In genomic region chr3:195897853-195898415, GRCh38 we compare ENCODE assay signal across 12 cellular contexts. TPM values are rescaled to one million over a fixed set of nuclear protein-coding genes. Genes with fewer than 3 reads are reported as not detected.
A peak's percentile ranks its signal among the peaks of the same experiment; 100 is the strongest.
DNase-seq lines count a peak whose midpoint lies in the region; FAIRE-seq and TF ChIP-seq lines count a peak whose summit lies in the region.
"Had no signal": no experiment of that assay in that cellular context is flagged by ENCODE, and none has a peak within 500 bp of the region (broad histone marks: within the 10 kb centered on the region; RNA-seq: fewer than 3 reads in every experiment).

No MANE protein-coding gene starts in this region.

- peaks cover 0 to 6% of the 10 kb centered on the region in 2 experiments; a peak in 1 of 4 replicates for H3K79me2 ChIP-seq in H1 (ENCODE audit: control insufficient read depth in 1 of 2, insufficient read depth in 2 of 2, low read length in 2 of 2)

- H3K36me3 Mint-ChIP-seq in activated CD4-positive, alpha-beta memory T cell treated with anti-CD3 and anti-CD28 coated beads, Interleukin-2, amount 10 ng/mL, durations not matched to agents 7 days and 5 days (ENCODE audit: low read depth), result peaks cover 6% of the 10 kb centered on the region
- H3K36me3 Mint-ChIP-seq in activated CD4-positive, alpha-beta memory T cell treated with anti-CD3 and anti-CD28 coated beads for 36 hours, result peaks cover 2% of the 10 kb centered on the region

- H3K27ac ChIP-seq in H1 (ENCODE audit: low read depth, low read length) (no peak overlapping the region), uterus (peak overlapping the region in 1 of 2 donors; percentile 94)

- H3K23ac ChIP-seq in H1 (ENCODE audit: insufficient read length), result no peak overlapping the region

- H3K27ac Mint-ChIP-seq in activated CD4-positive, alpha-beta memory T cell treated with anti-CD3 and anti-CD28 coated beads, Interleukin-2, amount 10 ng/mL, durations not matched to agents 7 days and 5 days, result peak overlapping the region; percentile 37
- no peak overlapping the region for H3K27ac Mint-ChIP-seq in activated CD4-positive, alpha-beta memory T cell treated with anti-CD3 and anti-CD28 coated beads for 36 hours

- no peak overlapping the region for H4K5ac ChIP-seq in H1 (ENCODE audit: insufficient read length, low read depth, low read length)

- H4K20me1 ChIP-seq in H1 (replicated peaks in 1 of 2; ENCODE audit: control insufficient read depth in 1 of 2, insufficient read depth in 2 of 2, low read length in 2 of 2), result peaks cover 4 to 18% of the 10 kb centered on the region in 2 experiments

- H3K9me3 ChIP-seq in H1 (ENCODE audit: insufficient read depth in 2 of 2, low read depth in 1 of 2, low read length in 1 of 2) (no peaks in the 10 kb centered on the region), uterus (no peaks in the 10 kb centered on the region)
- H3K9me3 ChIP-seq: adrenal gland, lower lobe of right lung had no signal

- peaks cover 66% of the 10 kb centered on the region for H3K4me1 Mint-ChIP-seq in activated CD4-positive, alpha-beta memory T cell treated with anti-CD3 and anti-CD28 coated beads, Interleukin-2, amount 10 ng/mL, durations not matched to agents 7 days and 5 days
- peaks cover 59% of the 10 kb centered on the region for H3K4me1 Mint-ChIP-seq in activated CD4-positive, alpha-beta memory T cell treated with anti-CD3 and anti-CD28 coated beads for 36 hours (ENCODE audit: low read depth)

- no peak overlapping the region for H3K9ac ChIP-seq in H1 (replicated peaks in 1 of 4; ENCODE audit: extremely low read depth in 1 of 4, low read depth in 3 of 4, low read length in 3 of 4)

- H4K91ac ChIP-seq in H1 (replicated peaks; ENCODE audit: insufficient read length, low read length), result no peak overlapping the region

- H3K9me3 Mint-ChIP-seq in activated CD4-positive, alpha-beta memory T cell treated with anti-CD3 and anti-CD28 coated beads, Interleukin-2, amount 10 ng/mL, durations not matched to agents 7 days and 5 days, result no peaks in the 10 kb centered on the region
- H3K9me3 Mint-ChIP-seq in activated CD4-positive, alpha-beta memory T cell treated with anti-CD3 and anti-CD28 coated beads for 36 hours, result no peaks in the 10 kb centered on the region

- no peak for FAIRE-seq in H1 (lab: Jason Lieb, UNC)

- H2BK15ac ChIP-seq in H1 (ENCODE audit: low read length), result no peak overlapping the region

- no peak overlapping the region for H2AFZ ChIP-seq in H1 (ENCODE audit: low read length)

- CTCF ChIA-PET in activated CD4-positive, alpha-beta memory T cell treated with anti-CD3 and anti-CD28 coated beads, Interleukin-2, amount 10 ng/mL, durations not matched to agents 7 days and 5 days (lab: Charles Lee), result interaction anchor here (0.8 to 1.5 kb wide), 2 partner anchors 9 to 18 kb away, joined by 3 read pairs; no protein-coding TSS in a partner anchor
- CTCF ChIA-PET in activated CD4-positive, alpha-beta memory T cell treated with anti-CD3 and anti-CD28 coated beads for 36 hours (lab: Charles Lee), result interaction anchor here (1.1 to 5.0 kb wide), 3 partner anchors 17 to 627 kb away, joined by 4 to 91 read pairs (median 81); partner anchors contain the start of gene XXYLT1
- CTCF ChIA-PET in H1 (lab: Charles Lee; ENCODE audit: partially characterized antibody), result interaction anchor here (0.5 to 23.1 kb wide), 9 partner anchors 9 to 1285 kb away, joined by 3 to 499 read pairs (median 3); partner anchors contain the start of gene TNK2

- TF ChIP-seq EP300 in H1 (IDR thresholded peaks at IDR 0.05; ENCODE audit: borderline replicate concordance in 1 of 2, low read depth in 2 of 2, low read length in 2 of 2), result no peak

- peak in 1 of 2 experiments; percentile 11; a peak in 2 of 4 replicates for TF ChIP-seq RAD21 in H1 (IDR thresholded peaks at IDR 0.05 in 1 of 2, conservative IDR thresholded peaks at IDR 0.05 in 1 of 2; ENCODE audit: low read depth in 2 of 2, low read length in 2 of 2)

- intact Hi-C loops in activated CD4-positive, alpha-beta memory T cell treated with anti-CD3 and anti-CD28 coated beads for 36 hours (cut with micrococcal nuclease), result loop anchor here (5.0 kb wide), 1 partner anchor 351 kb away; no protein-coding TSS in a partner anchor
- intact Hi-C loops in uterus (cut with DNase I; ENCODE audit: low total_unique reads), result no loop called here

- no peak overlapping the region for H2BK120ac ChIP-seq in H1 (replicated peaks; ENCODE audit: low read depth, low read length)

- H3K23me2 ChIP-seq in H1 (ENCODE audit: low read depth, low read length), result peaks cover 13% of the 10 kb centered on the region; the same call in 1 of the 2 replicates

- H2BK20ac ChIP-seq in H1 (ENCODE audit: low read length), result no peak overlapping the region

- H3K4ac ChIP-seq in H1 (replicated peaks; ENCODE audit: insufficient read length, low read depth, low read length), result no peak overlapping the region

- H3K36me3 ChIP-seq in H1 (ENCODE audit: control insufficient read depth in 2 of 4, insufficient read depth in 4 of 4, low read length in 3 of 4) (no peaks in the 10 kb centered on the region), uterus (no peaks in the 10 kb centered on the region)
- H3K36me3 ChIP-seq: adrenal gland, lower lobe of right lung had no signal

- TF ChIP-seq CTCF in H1 (IDR thresholded peaks at IDR 0.05; ENCODE audit: control extremely low read depth in 1 of 3, insufficient read depth in 1 of 3, low read depth in 1 of 3, low read length in 3 of 3), result peak in 1 of 3 experiments; percentile 45; a peak in 1 of 4 replicates
- peak; percentile 39 for TF ChIP-seq CTCF in retinal pigment epithelial cell (conservative IDR thresholded peaks at IDR 0.05; ENCODE audit: low read depth, low read length)
- TF ChIP-seq CTCF in uterus (IDR thresholded peaks at IDR 0.05), result no peak

- no peak overlapping the region for H3K14ac ChIP-seq in H1 (ENCODE audit: insufficient read length)

- no peak for DNase-seq in activated CD4-positive, alpha-beta memory T cell treated with anti-CD3 and anti-CD28 coated beads, Interleukin-2, amount 10 ng/mL, durations not matched to agents 7 days and 5 days
- no peak for DNase-seq in activated CD4-positive, alpha-beta memory T cell treated with anti-CD3 and anti-CD28 coated beads for 36 hours
- DNase-seq in NCI-H82 treated with DMSO at 0.1 percent for 48 hours (lab: John Stamatoyannopoulos, UW; ENCODE audit: unreplicated experiment), result peak; percentile 21
- DNase-seq in H1 (ENCODE audit: low read depth in 1 of 2, low spot score in 2 of 2), result no peak
- DNase-seq in retinal pigment epithelial cell (ENCODE audit: low read depth), result no peak
- no peak for DNase-seq in uterus
- DNase-seq in nucleus accumbens (lab: John Stamatoyannopoulos, UW), result no peak
- DNase-seq in OCI-M1 (lab: John Stamatoyannopoulos, UW), result no peak
- DNase-seq: lower lobe of right lung; NCI-H345; stimulated activated naive CD4-positive, alpha-beta T cell treated with Interleukin-2 at 50 U/mL for 16 hours had no signal

- POLR2A ChIA-PET in activated CD4-positive, alpha-beta memory T cell treated with anti-CD3 and anti-CD28 coated beads, Interleukin-2, amount 10 ng/mL, durations not matched to agents 7 days and 5 days (lab: Charles Lee), result interaction anchor here (4.7 to 6.1 kb wide), 2 partner anchors 9 to 16 kb away, joined by 24 to 180 read pairs; partner anchors contain the start of gene TNK2
- POLR2A ChIA-PET in activated CD4-positive, alpha-beta memory T cell treated with anti-CD3 and anti-CD28 coated beads for 36 hours (lab: Charles Lee), result interaction anchor here (1.2 to 4.3 kb wide), 2 partner anchors 10 kb away, joined by 4 to 51 read pairs; partner anchors contain the start of gene TNK2
- POLR2A ChIA-PET in H1 (lab: Charles Lee; ENCODE audit: partially characterized antibody), result interaction anchor here (1.3 kb wide), 1 partner anchor 10 kb away, joined by 5 read pairs; the partner anchor contains the start of gene TNK2

- no peak overlapping the region for H3K4me2 ChIP-seq in H1 (ENCODE audit: insufficient read depth in 1 of 2, low read depth in 2 of 2, low read length in 2 of 2)

- H3K4me3 Mint-ChIP-seq in activated CD4-positive, alpha-beta memory T cell treated with anti-CD3 and anti-CD28 coated beads, Interleukin-2, amount 10 ng/mL, durations not matched to agents 7 days and 5 days, result no peak overlapping the region
- no peak overlapping the region for H3K4me3 Mint-ChIP-seq in activated CD4-positive, alpha-beta memory T cell treated with anti-CD3 and anti-CD28 coated beads for 36 hours

- H3K27me3 ChIP-seq in H1 (replicated peaks in 1 of 4; ENCODE audit: control insufficient read depth in 3 of 4, extremely low read depth in 1 of 4, insufficient read depth in 3 of 4, low read length in 3 of 4) (no peaks in the 10 kb centered on the region), uterus (no peaks in the 10 kb centered on the region)
- H3K27me3 ChIP-seq: adrenal gland had no signal

- H2BK12ac ChIP-seq in H1 (ENCODE audit: low read depth, low read length), result no peak overlapping the region

- 75% methylated on average over 11 of the region's 11 CpGs; no CpG with 5 or more reads in 1 of the 2 experiments for WGBS in H1 (ENCODE audit: extremely low coverage in 1 of 2, insufficient coverage in 1 of 2, insufficient read length in 1 of 2, insufficient replicate concordance in 2 of 2, low coverage in 1 of 2, low lambda C conversion rate in 2 of 2, missing lambda C conversion rate in 1 of 2), 2 experiments

- H3K27me3 Mint-ChIP-seq in activated CD4-positive, alpha-beta memory T cell treated with anti-CD3 and anti-CD28 coated beads, Interleukin-2, amount 10 ng/mL, durations not matched to agents 7 days and 5 days, result no peaks in the 10 kb centered on the region
- H3K27me3 Mint-ChIP-seq in activated CD4-positive, alpha-beta memory T cell treated with anti-CD3 and anti-CD28 coated beads for 36 hours, result no peaks in the 10 kb centered on the region

- H3K18ac ChIP-seq in H1 (ENCODE audit: extremely low read depth, low read length), result no peak overlapping the region

- TF ChIP-seq POLR2A in H1 (IDR thresholded peaks at IDR 0.05; ENCODE audit: control extremely low read depth in 1 of 2, low read depth in 2 of 2, low read length in 2 of 2), result no peak
- no peak for TF ChIP-seq POLR2A in uterus (IDR thresholded peaks at IDR 0.05)

- H3K4me3 ChIP-seq in H1 (ENCODE audit: extremely low read depth in 1 of 4, insufficient read depth in 2 of 4, low read depth in 3 of 4, low read length in 4 of 4) (no peak overlapping the region), retinal pigment epithelial cell (ENCODE audit: low read length) (no peak overlapping the region), uterus (no peak overlapping the region)
- H3K4me3 ChIP-seq: adrenal gland, lower lobe of right lung had no signal

- no peak overlapping the region for H3K56ac ChIP-seq in H1 (replicated peaks; ENCODE audit: insufficient read length, low read depth, low read length)

- H2BK5ac ChIP-seq in H1 (ENCODE audit: low read depth, low read length), result no peak overlapping the region

- peaks cover 0 to 16% (median 10%) of the 10 kb centered on the region in 4 experiments; a peak in 6 of 7 replicates for H3K4me1 ChIP-seq in H1 (replicated peaks in 1 of 4; ENCODE audit: control insufficient read depth in 3 of 4, insufficient read depth in 4 of 4, low read length in 3 of 4)
- H3K4me1 ChIP-seq in uterus, result peaks cover 0 to 23% of the 10 kb centered on the region in 2 donors

- no peak overlapping the region for H2AK5ac ChIP-seq in H1 (ENCODE audit: low read depth, low read length)

- no peak overlapping the region; the same call in 1 of the 2 replicates for H4K8ac ChIP-seq in H1 (ENCODE audit: extremely low read depth, insufficient read depth, low read length)

- peaks cover 14% of the 10 kb centered on the region for H3K79me1 ChIP-seq in H1 (ENCODE audit: low read depth, low read length)

RNA-seq across cellular contexts. Expression of gene TNK2, which starts 10.4 kb away (rescaled TPM):
- total RNA-seq in activated CD4-positive, alpha-beta memory T cell treated with anti-CD3 and anti-CD28 coated beads, Interleukin-2, amount 10 ng/mL, durations not matched to agents 7 days and 5 days, result 100 to 1,000 TPM; 113 to 115 TPM
- 10 to 100 TPM; 59.9 to 67.1 TPM for total RNA-seq in activated CD4-positive, alpha-beta memory T cell treated with anti-CD3 and anti-CD28 coated beads for 36 hours
- 33.9 and 38.6 TPM in 2 replicates for total RNA-seq in H1 (2021; fragmentation: NEBNext Ultra II Directional; extraction: Animal tissue kit (Norgen Biotek cat#: 25700))
- 10.4 and 18.2 TPM in 2 replicates for polyA plus RNA-seq in H1 (2011; rRNA removed)
- 15.6 TPM for polyA plus RNA-seq in H1 (2011; cell fraction: cytosol; rRNA removed)
- 105 TPM for polyA plus RNA-seq in H1 (2011; cell fraction: nucleus; rRNA removed)
- 24.4 to 39.8 TPM (median 29.1 TPM) in 4 replicates for polyA plus RNA-seq in H1 (2012, experiment 1 of 2)
- 11.0 TPM for polyA plus RNA-seq in H1 (2012, experiment 2 of 2)
- polyA plus RNA-seq in H1 (2013, experiment 1 of 2), result 20.0 TPM
- 17.6 TPM for polyA plus RNA-seq in H1 (2013, experiment 2 of 2)
- polyA minus RNA-seq in H1 (2011; rRNA and poly(A)+ RNA removed), result 10.8 and 11.1 TPM in 2 replicates
- polyA minus RNA-seq in H1 (2011; cell fraction: cytosol; rRNA and poly(A)+ RNA removed), result 12.0 TPM
- 19.7 TPM for polyA minus RNA-seq in H1 (2011; cell fraction: nucleus; rRNA and poly(A)+ RNA removed)
- 10 to 100 TPM in 3 of 4 donors, 1 to 10 TPM in 1; 6.1 to 81.2 (median 24.4) TPM for total RNA-seq in uterus
